ENCODE assay signal across 2 cellular contexts in the genomic region with DNA sequence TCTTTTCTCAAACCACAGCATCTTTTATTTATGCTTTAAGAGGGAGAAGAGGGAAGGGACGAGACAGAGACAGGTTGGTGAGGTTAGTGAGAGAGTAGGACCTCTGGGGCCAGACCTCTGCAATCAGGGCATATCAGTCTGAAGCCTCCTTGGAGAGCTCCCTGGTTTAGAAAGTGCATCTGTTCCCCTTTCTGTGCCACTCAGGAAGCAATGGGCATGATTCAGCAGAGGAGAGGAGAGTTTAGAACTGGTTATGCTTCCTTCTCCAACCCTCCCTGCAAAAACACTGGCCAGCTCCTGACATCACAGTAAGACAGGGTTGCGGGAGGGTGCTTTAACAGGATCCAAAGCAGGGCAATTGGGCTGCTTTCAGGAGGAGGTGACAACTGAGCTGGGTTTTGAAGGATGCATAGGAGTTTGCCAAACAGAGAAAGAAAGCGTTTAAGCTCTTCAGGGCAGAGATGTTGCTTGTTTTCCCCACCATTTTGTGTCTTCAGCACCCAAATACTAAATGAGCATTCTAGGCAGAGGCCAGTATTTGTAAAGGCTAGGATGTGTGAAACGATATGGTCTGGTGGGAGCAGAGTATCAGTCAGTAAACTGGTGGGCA.
TF ChIP-seq lines count a peak whose summit lies in the region.

No MANE protein-coding gene starts in this region.

TF ChIP-seq in SK-N-SH treated with all-trans-retinoic acid at 6 μM for 48 hours, 23 proteins besides CTCF, POLR2A, EP300 and RAD21:
- TF ChIP-seq ZFP3 (CRISPR knock-in tag; IDR thresholded peaks at IDR 0.05) (peak; percentile 97), ISL1 (CRISPR knock-in tag; IDR thresholded peaks at IDR 0.05) (no peak)

TF ChIP-seq in SK-N-SH, 30 proteins besides CTCF, POLR2A, EP300 and RAD21:
- TF ChIP-seq MEF2A (IDR thresholded peaks at IDR 0.05; ENCODE audit: borderline replicate concordance, low read depth): no peak
- TF ChIP-seq EZH2phosphoT487 (IDR thresholded peaks at IDR 0.05; ENCODE audit: borderline replicate concordance, low read depth): no peak
- TF ChIP-seq NRF1 (IDR thresholded peaks at IDR 0.05; ENCODE audit: low read depth, low read length): no peak
